In the genomic region with DNA sequence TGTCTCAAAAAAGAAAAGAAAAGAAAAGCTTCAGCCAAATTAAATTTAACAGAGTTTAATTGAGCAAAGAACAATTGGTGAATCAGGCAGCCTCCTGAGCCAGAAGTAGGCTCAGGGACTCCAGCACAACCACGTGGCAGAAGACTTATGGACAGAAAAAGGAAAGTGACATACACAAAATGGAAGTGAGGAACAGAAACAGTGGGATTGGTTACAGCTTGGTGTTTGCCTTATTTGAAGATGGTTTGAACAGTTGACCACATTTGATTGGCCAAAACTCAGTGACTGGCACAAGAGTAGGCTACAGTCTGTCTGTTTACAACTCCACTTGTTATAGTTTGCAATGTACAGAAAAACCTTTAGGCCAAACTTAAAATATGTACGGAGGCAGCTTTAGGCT, we compare ENCODE assay signal across 22 cellular contexts.
A peak's percentile ranks its signal among the peaks of the same experiment; 100 is the strongest.
DNase-seq lines count a peak whose midpoint lies in the region; ATAC-seq and TF ChIP-seq lines count a peak whose summit lies in the region.
"Had no signal": no experiment of that assay in that cellular context is flagged by ENCODE, and none has a peak within 500 bp of the region (broad histone marks: within the 10 kb centered on the region; RNA-seq: fewer than 3 reads in every experiment).

No MANE protein-coding gene starts in this region.

- no peak for TF ChIP-seq CTCF in SK-N-SH (IDR thresholded peaks at IDR 0.05)
- TF ChIP-seq CTCF in PC-9 (conservative IDR thresholded peaks at IDR 0.05), result no peak
- TF ChIP-seq CTCF in smooth muscle cell (IDR thresholded peaks at IDR 0.05; ENCODE audit: borderline replicate concordance, insufficient read depth, poor library complexity, severe bottlenecking), result no peak
- TF ChIP-seq CTCF in colonic mucosa (IDR thresholded peaks at IDR 0.05), result no peak

- intact Hi-C loops in PC-9 (cut with micrococcal nuclease; ENCODE audit: unreplicated experiment) (no loop called here), Right ventricle myocardium inferior (cut with DNase I) (no loop called here), colonic mucosa (cut with DNase I) (no loop called here)

- H4K20me1 ChIP-seq in SK-N-SH (ENCODE audit: insufficient read depth) (no peaks in the 10 kb centered on the region), PC-9 (ENCODE audit: insufficient read depth) (no peaks in the 10 kb centered on the region), smooth muscle cell (ENCODE audit: low read depth) (no peaks in the 10 kb centered on the region)

- no peak for DNase-seq in SK-N-SH
- no peak for DNase-seq in PC-9
- DNase-seq in caudate nucleus (lab: John Stamatoyannopoulos, UW), result no peak
- no peak for DNase-seq in smooth muscle cell (lab: John Stamatoyannopoulos, UW; ENCODE audit: unreplicated experiment)
- no peak for DNase-seq in Right ventricle myocardium inferior (ENCODE audit: missing footprints)
- no peak for DNase-seq in retina
- no peak for DNase-seq in colonic mucosa
- DNase-seq: 8988T; BE2C; Calu3; CD4-positive, alpha-beta T cell; GF-D8; KG1; NCI-H1048; NCI-H1436 treated with DMSO at 0.1 percent for 48 hours; NCI-H2029; NCI-H2171; NCI-H446; NCI-H69; NK-92 treated with Interleukin-12 subunit alpha and Interleukin-12 subunit beta, amount 100 ng/mL, for 24 hours had no signal

- H3K79me2 ChIP-seq in SK-N-SH (ENCODE audit: insufficient read depth) (no peaks in the 10 kb centered on the region), PC-9 (ENCODE audit: low read depth) (no peaks in the 10 kb centered on the region), smooth muscle cell (ENCODE audit: low read depth) (no peaks in the 10 kb centered on the region)

- H3K9me2 ChIP-seq in SK-N-SH, result no peaks in the 10 kb centered on the region
- H3K9me2 ChIP-seq in PC-9 (ENCODE audit: insufficient read depth), result no peaks in the 10 kb centered on the region

- H3K4me3 ChIP-seq in SK-N-SH (ENCODE audit: low read depth in 2 of 2, low read length in 1 of 2) (no peak overlapping the region), PC-9 (no peak overlapping the region), smooth muscle cell (no peak overlapping the region), colonic mucosa (no peak overlapping the region)
- H3K4me3 ChIP-seq: SJSA1 had no signal

- no peaks in the 10 kb centered on the region for H3K36me3 ChIP-seq in SK-N-SH (replicated peaks in 1 of 2; ENCODE audit: control insufficient read depth in 1 of 2, insufficient read depth in 2 of 2, low read length in 1 of 2)
- no peaks in the 10 kb centered on the region for H3K36me3 ChIP-seq in PC-9 (ENCODE audit: low read depth)
- H3K36me3 ChIP-seq in smooth muscle cell (ENCODE audit: low read depth), result no peaks in the 10 kb centered on the region
- H3K36me3 ChIP-seq in colonic mucosa, result no peaks in the 10 kb centered on the region
- H3K36me3 ChIP-seq: BE2C, SJSA1 had no signal

- ATAC-seq in SK-N-SH treated with all-trans-retinoic acid at 6 μM for 48 hours (no peak), Right ventricle myocardium inferior (no peak)

- H3K9ac ChIP-seq in SK-N-SH (no peak overlapping the region), smooth muscle cell (ENCODE audit: low read depth) (no peak overlapping the region), colonic mucosa (ENCODE audit: low read depth in 2 of 2, low read length in 2 of 2) (no peak overlapping the region)

- 78% methylated on average over 2 of the region's 2 CpGs for WGBS in SK-N-SH (ENCODE audit: low lambda C conversion rate)
- 86% methylated on average over 2 of the region's 2 CpGs for WGBS in smooth muscle cell (ENCODE audit: low lambda C conversion rate)

- H3F3A ChIP-seq in SK-N-SH (replicated peaks; ENCODE audit: insufficient read depth), result no peaks in the 10 kb centered on the region
- H3F3A ChIP-seq in PC-9 (ENCODE audit: insufficient read depth, low read depth), result peaks cover 30% of the 10 kb centered on the region
- peaks cover 18% of the 10 kb centered on the region for H3F3A ChIP-seq in smooth muscle cell (ENCODE audit: low read depth)

- H2AFZ ChIP-seq in SK-N-SH (ENCODE audit: low read depth), result 0 out of 2 replicates have a peak overlapping the region, but pooled peaks have one; percentile 62
- H2AFZ ChIP-seq in PC-9, result no peak overlapping the region
- peak overlapping the region; percentile 28 for H2AFZ ChIP-seq in smooth muscle cell (ENCODE audit: low read depth)

- TF ChIP-seq RAD21 in SK-N-SH (IDR thresholded peaks at IDR 0.05; ENCODE audit: low read length), result no peak

- no TSS peak for BruUV-seq in PC-9 (replicated peaks; lab: Mats Ljungman, UMichigan)

- H3K27me3 ChIP-seq in SK-N-SH (ENCODE audit: insufficient read depth) (no peaks in the 10 kb centered on the region), PC-9 (ENCODE audit: insufficient read depth, low read depth) (no peaks in the 10 kb centered on the region), smooth muscle cell (ENCODE audit: low read depth) (no peaks in the 10 kb centered on the region), colonic mucosa (no peaks in the 10 kb centered on the region)
- H3K27me3 ChIP-seq: BE2C, SJSA1 had no signal

- POLR2A ChIA-PET in SK-N-SH (lab: Yijun Ruan, JAX), result no interaction called here
- POLR2A ChIA-PET in PC-9 (lab: Charles Lee; ENCODE audit: unreplicated experiment), result no interaction called here

- H3K4me2 ChIP-seq in SK-N-SH (no peak overlapping the region), PC-9 (peak overlapping the region; percentile 65; the same call in 1 of the 2 replicates), smooth muscle cell (peak overlapping the region; percentile 71)

- H3K9me3 ChIP-seq in SK-N-SH, result no peaks in the 10 kb centered on the region
- no peaks in the 10 kb centered on the region for H3K9me3 ChIP-seq in PC-9 (ENCODE audit: insufficient read depth, low read depth)
- no peaks in the 10 kb centered on the region for H3K9me3 ChIP-seq in smooth muscle cell (replicated peaks; ENCODE audit: low read depth)
- no peaks in the 10 kb centered on the region for H3K9me3 ChIP-seq in colonic mucosa
- H3K9me3 ChIP-seq: BE2C, SJSA1 had no signal

- TF ChIP-seq EP300 in SK-N-SH (IDR thresholded peaks at IDR 0.05; ENCODE audit: borderline replicate concordance in 1 of 2, low read depth in 1 of 2, low read length in 1 of 2), result no peak

- 0 out of 4 replicates have a peak, but pooled peaks cover 0 to 11% of the 10 kb centered on the region in 2 experiments for H3K4me1 ChIP-seq in SK-N-SH (ENCODE audit: control insufficient read depth in 1 of 2, insufficient read depth in 2 of 2, low read depth in 1 of 2, low read length in 1 of 2)
- H3K4me1 ChIP-seq in PC-9 (replicated peaks; ENCODE audit: insufficient read depth), result peaks cover 37% of the 10 kb centered on the region
- peaks cover 13% of the 10 kb centered on the region for H3K4me1 ChIP-seq in smooth muscle cell (ENCODE audit: low read depth)
- no peaks in the 10 kb centered on the region for H3K4me1 ChIP-seq in colonic mucosa
- H3K4me1 ChIP-seq: BE2C had no signal

- H3K27ac ChIP-seq in SK-N-SH (ENCODE audit: low read depth in 2 of 2, low read length in 1 of 2) (no peak overlapping the region), PC-9 (peak overlapping the region; percentile 82), caudate nucleus (ENCODE audit: low read depth, low read length) (peak overlapping the region; percentile 31), smooth muscle cell (ENCODE audit: low read depth) (peak overlapping the region; percentile 86), colonic mucosa (no peak overlapping the region)

- CTCF ChIA-PET in SK-N-SH (lab: Yijun Ruan, JAX), result no interaction called here
- CTCF ChIA-PET in PC-9 (lab: Charles Lee), result no interaction called here

TF ChIP-seq in SK-N-SH, 30 proteins besides CTCF, POLR2A, EP300 and RAD21:
- TF ChIP-seq SMC3 (IDR thresholded peaks at IDR 0.05; ENCODE audit: low read depth, low read length) (no peak), IRF3 (IDR thresholded peaks at IDR 0.05; ENCODE audit: low read depth, low read length) (no peak)

TF ChIP-seq in SK-N-SH treated with all-trans-retinoic acid at 6 μM for 48 hours, 23 proteins besides CTCF, POLR2A, EP300 and RAD21:
- TF ChIP-seq ZFP3 (CRISPR knock-in tag; IDR thresholded peaks at IDR 0.05) (no peak), ZNF70 (CRISPR knock-in tag; IDR thresholded peaks at IDR 0.05) (no peak), TCF4 (CRISPR knock-in tag; IDR thresholded peaks at IDR 0.05; ENCODE audit: borderline replicate concordance) (no peak), ZC3H10 (CRISPR knock-in tag; IDR thresholded peaks at IDR 0.05) (no peak)
- TF ChIP-seq, protein P1, sequence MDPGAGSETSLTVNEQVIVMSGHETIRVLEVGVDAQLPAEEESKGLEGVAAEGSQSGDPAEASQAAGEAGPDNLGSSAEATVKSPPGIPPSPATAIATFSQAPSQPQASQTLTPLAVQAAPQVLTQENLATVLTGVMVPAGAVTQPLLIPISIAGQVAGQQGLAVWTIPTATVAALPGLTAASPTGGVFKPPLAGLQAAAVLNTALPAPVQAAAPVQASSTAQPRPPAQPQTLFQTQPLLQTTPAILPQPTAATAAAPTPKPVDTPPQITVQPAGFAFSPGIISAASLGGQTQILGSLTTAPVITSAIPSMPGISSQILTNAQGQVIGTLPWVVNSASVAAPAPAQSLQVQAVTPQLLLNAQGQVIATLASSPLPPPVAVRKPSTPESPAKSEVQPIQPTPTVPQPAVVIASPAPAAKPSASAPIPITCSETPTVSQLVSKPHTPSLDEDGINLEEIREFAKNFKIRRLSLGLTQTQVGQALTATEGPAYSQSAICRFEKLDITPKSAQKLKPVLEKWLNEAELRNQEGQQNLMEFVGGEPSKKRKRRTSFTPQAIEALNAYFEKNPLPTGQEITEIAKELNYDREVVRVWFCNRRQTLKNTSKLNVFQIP (CRISPR knock-in tag; IDR thresholded peaks at IDR 0.05; ENCODE audit: borderline replicate concordance, low read depth), result no peak

Comparison
In these comparisons a context has a peak if more than half of its experiments do, and no peak if none do; other contexts are left out.
1. H3K27ac ChIP-seq: peak in PC-9 (single experiment), caudate nucleus (single experiment) and smooth muscle cell (single experiment); none in SK-N-SH (0 of 2) and colonic mucosa (single experiment).